In genomic region chr6:72654101-72654618, GRCh38 we compare ENCODE assay signal across 14 cellular contexts. TPM values are rescaled to one million over a fixed set of nuclear protein-coding genes. Genes with fewer than 3 reads are reported as not detected.
DNase-seq lines count a peak whose midpoint lies in the region; ATAC-seq and TF ChIP-seq lines count a peak whose summit lies in the region.
"Had no signal": no experiment of that assay in that cellular context is flagged by ENCODE, and none has a peak within 500 bp of the region (broad histone marks: within the 10 kb centered on the region; RNA-seq: fewer than 3 reads in every experiment).

No MANE protein-coding gene starts in this region.

- H3K4me1 ChIP-seq in heart left ventricle: no peaks in the 10 kb centered on the region
- H3K4me1 ChIP-seq: Peyer's patch had no signal

- ATAC-seq in GM18498 (IDR thresholded peaks at IDR 0.05; ENCODE audit: unreplicated experiment): peak; percentile 70
- peak; percentile 77 for ATAC-seq in GM19395 (IDR thresholded peaks at IDR 0.05; ENCODE audit: unreplicated experiment)
- ATAC-seq in HG02759 (IDR thresholded peaks at IDR 0.05; ENCODE audit: unreplicated experiment): peak; percentile 72
- ATAC-seq in HG03469 (IDR thresholded peaks at IDR 0.05; ENCODE audit: unreplicated experiment): peak; percentile 63
- ATAC-seq in heart left ventricle: no peak
- ATAC-seq: activated T-cell treated with anti-CD3 and anti-CD28 coated beads, Interleukin-2, amount 50 U/mL, for 4 hours had no signal

- no peak overlapping the region for H3K27ac ChIP-seq in heart left ventricle
- H3K27ac ChIP-seq: ovary, Peyer's patch had no signal

- H3K4me3 ChIP-seq in heart left ventricle: no peak overlapping the region
- H3K4me3 ChIP-seq: ovary, Peyer's patch had no signal

- H3K27me3 ChIP-seq in heart left ventricle: no peaks in the 10 kb centered on the region
- H3K27me3 ChIP-seq: ovary, Peyer's patch had no signal

- H3K36me3 ChIP-seq in heart left ventricle: no peaks in the 10 kb centered on the region
- H3K36me3 ChIP-seq: ovary, Peyer's patch had no signal

- no peak for TF ChIP-seq CTCF in heart left ventricle (IDR thresholded peaks at IDR 0.05)

- no peak for DNase-seq in heart left ventricle
- DNase-seq in activated CD8-positive, alpha-beta memory T cell treated with anti-CD3 and anti-CD28 coated beads, Interleukin-2, amount 50 U/mL, for 48 hours: no peak
- no peak for DNase-seq in dermis blood vessel endothelial cell
- DNase-seq in activated gamma-delta T cell treated with Interleukin-2 at 50 U/mL for 16 hours: no peak
- DNase-seq: activated T-cell treated with anti-CD3 and anti-CD28 coated beads, Interleukin-2, amount 50 U/mL, for 4 hours; NCI-H187; ovary; Peyer's patch; stimulated activated CD4-positive, alpha-beta T cell treated with anti-CD3 and anti-CD28 coated beads, Interleukin-2, amount 100 ng/mL, for 48 hours had no signal

- TF ChIP-seq POLR2A in heart left ventricle (IDR thresholded peaks at IDR 0.05): no peak

- 66 to 86% (median 81%) methylated on average over 2 of the region's 2 CpGs for WGBS in heart left ventricle, 4 donors

- no peaks in the 10 kb centered on the region for H3K9me3 ChIP-seq in heart left ventricle
- H3K9me3 ChIP-seq: ovary, Peyer's patch had no signal

- intact Hi-C loops in heart left ventricle (cut with DNase I): no loop called here

RNA-seq across cellular contexts. Expression of gene KCNQ5, which starts 32.3 kb away (rescaled TPM):
- total RNA-seq in heart left ventricle (under 1 TPM in 1 of 9 donors, not detected in 8; 0.18 TPM), dermis blood vessel endothelial cell (not detected in 2 replicates)
- under 1 TPM in 1 of 2 donors, not detected in 1; 0.06 TPM for polyA plus RNA-seq in heart left ventricle
- total RNA-seq: cardiac septum had no signal

Comparison
In these comparisons a context has a peak if more than half of its experiments do, and no peak if none do; other contexts are left out.
1. ATAC-seq: peak in GM18498 (single experiment), GM19395 (single experiment), HG02759 (single experiment) and HG03469 (single experiment); none in heart left ventricle (0 of 4).